In the genomic region with DNA sequence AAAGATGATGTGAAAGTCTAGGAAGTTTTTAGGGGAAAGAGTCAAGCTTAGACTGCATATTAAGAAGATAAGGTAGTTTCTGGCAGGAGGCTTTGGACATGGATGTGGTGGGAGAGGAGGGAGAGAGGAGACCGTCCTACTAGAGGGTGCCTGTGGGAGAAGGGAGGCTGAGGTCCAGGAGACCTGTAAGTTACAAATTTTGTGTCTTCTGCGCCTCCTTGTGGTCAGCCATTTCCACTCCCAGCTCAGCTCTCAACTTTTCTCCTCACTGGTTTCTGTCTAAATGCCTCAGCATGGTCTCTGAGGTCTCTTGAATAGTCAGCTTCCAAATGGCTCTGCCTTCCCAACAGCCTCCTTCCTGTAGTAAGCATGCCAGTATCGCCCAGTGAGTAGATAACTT, we compare ENCODE assay signal across 8 cellular contexts.
DNase-seq lines count a peak whose midpoint lies in the region; ATAC-seq and TF ChIP-seq lines count a peak whose summit lies in the region.

No MANE protein-coding gene starts in this region.

- H3K4me1 ChIP-seq in Peyer's patch, result no peaks in the 10 kb centered on the region
- H3K4me1 ChIP-seq in gastroesophageal sphincter, result no peaks in the 10 kb centered on the region

- H3K9me3 Mint-ChIP-seq in CD14-positive monocyte, result no peaks in the 10 kb centered on the region

- H3K27me3 ChIP-seq in Peyer's patch (no peaks in the 10 kb centered on the region), gastroesophageal sphincter (no peaks in the 10 kb centered on the region)

- WGBS in gastroesophageal sphincter (ENCODE audit: low coverage in 1 of 2), 2 donors, result 45 to 66% methylated on average over 3 of the region's 3 CpGs

- H3K27me3 Mint-ChIP-seq in CD14-positive monocyte (ENCODE audit: low read depth in 3 of 3), result peaks cover 10 to 20% (median 11%) of the 10 kb centered on the region in 3 donors

- TF ChIP-seq EP300 in gastroesophageal sphincter (IDR thresholded peaks at IDR 0.05), result no peak

- H3K9me3 ChIP-seq in Peyer's patch, result no peaks in the 10 kb centered on the region
- H3K9me3 ChIP-seq in gastroesophageal sphincter, result no peaks in the 10 kb centered on the region

- no peak overlapping the region for H3K4me3 Mint-ChIP-seq in CD14-positive monocyte

- ATAC-seq in gastroesophageal sphincter, result no peak

- H3K4me3 ChIP-seq in Peyer's patch (no peak overlapping the region), gastroesophageal sphincter (no peak overlapping the region)

- H3K4me1 Mint-ChIP-seq in CD14-positive monocyte, result no peaks in the 10 kb centered on the region

- H3K36me3 ChIP-seq in Peyer's patch (no peaks in the 10 kb centered on the region), gastroesophageal sphincter (no peaks in the 10 kb centered on the region)

- H3K27ac Mint-ChIP-seq in CD14-positive monocyte, result no peak overlapping the region

- intact Hi-C loops in CD14-positive monocyte (cut with micrococcal nuclease), result no loop called here

- H3K27ac ChIP-seq in Peyer's patch (no peak overlapping the region), gastroesophageal sphincter (no peak overlapping the region)

- TF ChIP-seq POLR2A in Peyer's patch (IDR thresholded peaks at IDR 0.05) (no peak), gastroesophageal sphincter (IDR thresholded peaks at IDR 0.05) (no peak)

- no peaks in the 10 kb centered on the region for H3K36me3 Mint-ChIP-seq in CD14-positive monocyte

- no peak for DNase-seq in CD14-positive monocyte (ENCODE audit: low spot score)
- peak; percentile 14 for DNase-seq in GM19240 (ENCODE audit: insufficient read length, low spot score)
- no peak for DNase-seq in Peyer's patch
- peak; percentile 74 for DNase-seq in ecto neural progenitor cell (ENCODE audit: low spot score)
- peak; percentile 18 for DNase-seq in myocyte (ENCODE audit: low read depth)
- DNase-seq in globus pallidus (ENCODE audit: low spot score), result no peak
- DNase-seq in NCI-H526 treated with DMSO at 0.1 percent for 48 hours (lab: John Stamatoyannopoulos, UW), result no peak

- TF ChIP-seq CTCF in CD14-positive monocyte (IDR thresholded peaks at IDR 0.05) (peak; percentile 31), Peyer's patch (IDR thresholded peaks at IDR 0.05) (peak in 4 of 6 experiments; percentile 29 to 41 (median 36)), gastroesophageal sphincter (IDR thresholded peaks at IDR 0.05) (peak in 2 of 4 experiments; percentile 32 to 46)

Comparison
In these comparisons a context has a peak if more than half of its experiments do, and no peak if none do; other contexts are left out.
1. DNase-seq: peak in GM19240 (single experiment), ecto neural progenitor cell (single experiment) and myocyte (single experiment); none in CD14-positive monocyte (single experiment), Peyer's patch (0 of 3), globus pallidus (single experiment) and NCI-H526 treated with DMSO at 0.1 percent for 48 hours (single experiment).